Comparison of ENCODE assay signal across 9 cellular contexts in genomic region chr9:95626885-95627558, GRCh38.
DNase-seq lines count a peak whose midpoint lies in the region; ATAC-seq and TF ChIP-seq lines count a peak whose summit lies in the region.
"Had no signal": no experiment of that assay in that cellular context is flagged by ENCODE, and none has a peak within 500 bp of the region (broad histone marks: within the 10 kb centered on the region; RNA-seq: fewer than 3 reads in every experiment).

No MANE protein-coding gene starts in this region.

- peaks cover 25% of the 10 kb centered on the region for H3K4me1 Mint-ChIP-seq in activated naive CD8-positive, alpha-beta T cell treated with anti-CD3 and anti-CD28 coated beads, Interleukin-2, amount 50 U/mL, for 24 hours
- H3K4me1 Mint-ChIP-seq in stimulated activated naive B cell treated with anti-CD40 and anti-IgM and Interleukin-4, amounts not matched to agents 10 μg/mL and 1 μg/mL and 100 μg/mL, for 72 hours = peaks cover 7 to 8% of the 10 kb centered on the region in 2 donors

- no peak overlapping the region for H3K4me3 Mint-ChIP-seq in activated naive CD8-positive, alpha-beta T cell treated with anti-CD3 and anti-CD28 coated beads, Interleukin-2, amount 50 U/mL, for 24 hours
- H3K4me3 Mint-ChIP-seq in stimulated activated naive B cell treated with anti-CD40 and anti-IgM and Interleukin-4, amounts not matched to agents 10 μg/mL and 1 μg/mL and 100 μg/mL, for 72 hours = peak overlapping the region in 1 of 2 donors; percentile 30

- peak overlapping the region; percentile 64 for H3K27ac Mint-ChIP-seq in activated naive CD8-positive, alpha-beta T cell treated with anti-CD3 and anti-CD28 coated beads, Interleukin-2, amount 50 U/mL, for 24 hours
- H3K27ac Mint-ChIP-seq in stimulated activated naive B cell treated with anti-CD40 and anti-IgM and Interleukin-4, amounts not matched to agents 10 μg/mL and 1 μg/mL and 100 μg/mL, for 72 hours = no peak overlapping the region

- DNase-seq in RWPE1 (ENCODE audit: low spot score) (no peak), mucosa of gallbladder (ENCODE audit: low spot score) (peak; percentile 55), ecto neural progenitor cell (ENCODE audit: low spot score) (no peak), NCI-H1105 treated with DMSO at 0.1 percent for 48 hours (lab: John Stamatoyannopoulos, UW) (no peak)
- DNase-seq in activated naive CD8-positive, alpha-beta T cell treated with anti-CD3 and anti-CD28 coated beads, Interleukin-2, amount 50 U/mL, for 24 hours = peak; percentile 53
- peak; percentile 3 for DNase-seq in stimulated activated naive B cell treated with anti-CD40 and anti-IgM and Interleukin-4, amounts not matched to agents 10 μg/mL and 1 μg/mL and 100 μg/mL, for 72 hours
- DNase-seq: esophagus squamous epithelium had no signal

- H3K27me3 Mint-ChIP-seq in activated naive CD8-positive, alpha-beta T cell treated with anti-CD3 and anti-CD28 coated beads, Interleukin-2, amount 50 U/mL, for 24 hours = peaks cover 26% of the 10 kb centered on the region
- H3K27me3 Mint-ChIP-seq in stimulated activated naive B cell treated with anti-CD40 and anti-IgM and Interleukin-4, amounts not matched to agents 10 μg/mL and 1 μg/mL and 100 μg/mL, for 72 hours = peaks cover 39 to 47% of the 10 kb centered on the region in 2 donors

- peak overlapping the region; percentile 39; the same call in 1 of the 2 replicates for H3K27ac ChIP-seq in RWPE1

- peaks cover 11% of the 10 kb centered on the region for H3K9me3 Mint-ChIP-seq in activated naive CD8-positive, alpha-beta T cell treated with anti-CD3 and anti-CD28 coated beads, Interleukin-2, amount 50 U/mL, for 24 hours
- H3K9me3 Mint-ChIP-seq in stimulated activated naive B cell treated with anti-CD40 and anti-IgM and Interleukin-4, amounts not matched to agents 10 μg/mL and 1 μg/mL and 100 μg/mL, for 72 hours = peaks cover 2 to 4% of the 10 kb centered on the region in 2 donors

- peak; percentile 87 for ATAC-seq in activated naive CD8-positive, alpha-beta T cell treated with anti-CD3 and anti-CD28 coated beads, Interleukin-2, amount 50 U/mL, for 24 hours
- ATAC-seq in stimulated activated naive B cell treated with anti-CD40 and anti-IgM and Interleukin-4, amounts not matched to agents 10 μg/mL and 1 μg/mL and 100 μg/mL, for 72 hours (replicated peaks) = peak in 1 of 2 donors; percentile 58
- no peak for ATAC-seq in HG03159 (IDR thresholded peaks at IDR 0.05; ENCODE audit: unreplicated experiment)
- no peak for ATAC-seq in HG02571 (IDR thresholded peaks at IDR 0.05; ENCODE audit: unreplicated experiment)

- TF ChIP-seq CTCF in RWPE1 (conservative IDR thresholded peaks at IDR 0.05; ENCODE audit: low read depth) = no peak

- CTCF ChIA-PET in RWPE1 (lab: Yijun Ruan, JAX) = interaction anchor here (0.6 kb wide), 1 partner anchor 15 kb away, joined by 3 read pairs; no protein-coding TSS in a partner anchor

- POLR2A ChIA-PET in RWPE1 (lab: Yijun Ruan, JAX; ENCODE audit: low non-redundant PET) = no interaction called here

- H3K36me3 Mint-ChIP-seq in activated naive CD8-positive, alpha-beta T cell treated with anti-CD3 and anti-CD28 coated beads, Interleukin-2, amount 50 U/mL, for 24 hours (ENCODE audit: low read depth) = peaks cover 5% of the 10 kb centered on the region
- H3K36me3 Mint-ChIP-seq in stimulated activated naive B cell treated with anti-CD40 and anti-IgM and Interleukin-4, amounts not matched to agents 10 μg/mL and 1 μg/mL and 100 μg/mL, for 72 hours = peaks cover 0 to 6% of the 10 kb centered on the region in 2 donors

Comparison
In these comparisons a context has a peak if more than half of its experiments do, and no peak if none do; other contexts are left out.
1. DNase-seq: peak in activated naive CD8-positive, alpha-beta T cell treated with anti-CD3 and anti-CD28 coated beads, Interleukin-2, amount 50 U/mL, for 24 hours (single experiment), mucosa of gallbladder (single experiment) and stimulated activated naive B cell treated with anti-CD40 and anti-IgM and Interleukin-4, amounts not matched to agents 10 μg/mL and 1 μg/mL and 100 μg/mL, for 72 hours (single experiment); none in RWPE1 (single experiment), ecto neural progenitor cell (single experiment) and NCI-H1105 treated with DMSO at 0.1 percent for 48 hours (single experiment).